8 cellular contexts compared by ENCODE assay signal in the genomic region with DNA sequence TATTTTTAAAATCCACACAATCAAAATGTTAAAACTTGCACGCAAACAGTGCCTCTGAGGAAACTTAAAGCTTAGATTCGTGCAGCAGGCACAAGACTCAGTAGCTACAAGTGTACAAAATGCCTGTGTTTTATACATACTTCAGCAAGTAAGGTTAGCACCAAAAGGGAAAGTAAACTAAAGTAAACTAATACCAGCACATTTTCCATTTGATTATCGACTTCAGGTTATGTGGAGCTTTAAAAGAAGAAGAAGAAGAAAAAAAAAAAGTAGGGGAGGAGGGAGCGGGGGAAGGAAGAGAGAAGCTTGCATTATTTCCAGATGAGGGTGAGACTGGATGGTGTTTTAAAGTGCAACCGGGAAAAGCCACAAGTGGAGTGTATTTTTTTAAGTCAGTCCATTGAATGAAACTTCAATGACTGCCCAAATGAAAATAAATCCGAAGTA. TPM values are rescaled to one million over a fixed set of nuclear protein-coding genes. Genes with fewer than 3 reads are reported as not detected.
A peak's percentile ranks its signal among the peaks of the same experiment; 100 is the strongest.
DNase-seq lines count a peak whose midpoint lies in the region; ATAC-seq and TF ChIP-seq lines count a peak whose summit lies in the region.

No MANE protein-coding gene starts in this region.

- ATAC-seq in activated CD8-positive, alpha-beta memory T cell treated with anti-CD3 and anti-CD28 coated beads, Interleukin-2, amount 10 ng/mL, durations not matched to agents 7 days and 5 days = peak; percentile 21

- H3K36me3 Mint-ChIP-seq in activated CD8-positive, alpha-beta memory T cell treated with anti-CD3 and anti-CD28 coated beads, Interleukin-2, amount 10 ng/mL, durations not matched to agents 7 days and 5 days = no peaks in the 10 kb centered on the region

- H3K4me1 ChIP-seq in thyroid gland = peaks cover 12 to 16% of the 10 kb centered on the region in 2 donors

- H3K4me3 Mint-ChIP-seq in activated CD8-positive, alpha-beta memory T cell treated with anti-CD3 and anti-CD28 coated beads, Interleukin-2, amount 10 ng/mL, durations not matched to agents 7 days and 5 days = no peak overlapping the region

- WGBS in lower leg skin, 2 donors = 0% methylated on average over 6 of the region's 6 CpGs
- WGBS in thyroid gland, 2 donors = 0% methylated on average over 6 of the region's 6 CpGs

- H3K9me3 Mint-ChIP-seq in activated CD8-positive, alpha-beta memory T cell treated with anti-CD3 and anti-CD28 coated beads, Interleukin-2, amount 10 ng/mL, durations not matched to agents 7 days and 5 days (ENCODE audit: low read depth) = no peaks in the 10 kb centered on the region

- CTCF ChIA-PET in activated CD8-positive, alpha-beta memory T cell treated with anti-CD3 and anti-CD28 coated beads, Interleukin-2, amount 10 ng/mL, durations not matched to agents 7 days and 5 days (lab: Charles Lee) = interaction anchor here (1.1 to 5.2 kb wide), 14 partner anchors 21 to 847 kb away, joined by 3 to 37 read pairs (median 4); no protein-coding TSS in a partner anchor

- H3K27ac ChIP-seq in caudate nucleus (ENCODE audit: low read depth, low read length) (peak overlapping the region; percentile 82), thyroid gland (peak overlapping the region; percentile 82 to 93 (median 91))

- H3K9me3 ChIP-seq in thyroid gland = no peaks in the 10 kb centered on the region

- no peaks in the 10 kb centered on the region for H3K27me3 ChIP-seq in thyroid gland

- no peaks in the 10 kb centered on the region for H3K36me3 ChIP-seq in thyroid gland

- intact Hi-C loops in lower leg skin (cut with DNase I; ENCODE audit: low total_unique reads) = loop anchor here (10.0 kb wide), 1 partner anchor 678 kb away; no protein-coding TSS in a partner anchor
- intact Hi-C loops in thyroid gland (cut with DNase I) = loop anchor here (5.0 to 10.0 kb wide), 3 partner anchors 380 to 678 kb away; no protein-coding TSS in a partner anchor

- peaks cover 10% of the 10 kb centered on the region for H3K4me1 Mint-ChIP-seq in activated CD8-positive, alpha-beta memory T cell treated with anti-CD3 and anti-CD28 coated beads, Interleukin-2, amount 10 ng/mL, durations not matched to agents 7 days and 5 days

- DNase-seq in activated CD8-positive, alpha-beta memory T cell treated with anti-CD3 and anti-CD28 coated beads, Interleukin-2, amount 10 ng/mL, durations not matched to agents 7 days and 5 days = no peak
- DNase-seq in activated CD8-positive, alpha-beta memory T cell treated with anti-CD3 and anti-CD28 coated beads, Interleukin-2, amount 50 U/mL, for 48 hours = no peak
- DNase-seq in NB4 (ENCODE audit: low read depth) (peak; percentile 20), caudate nucleus (lab: John Stamatoyannopoulos, UW) (no peak), lower leg skin (ENCODE audit: low spot score in 2 of 2) (no peak), thyroid gland (no peak), NOMO-1 treated with dmso at 0.1 percent for 144 hours (lab: John Stamatoyannopoulos, UW; ENCODE audit: unreplicated experiment) (no peak), activated gamma-delta T cell treated with Interleukin-2 at 50 U/mL for 16 hours (no peak)

- TF ChIP-seq POLR2A in NB4 (IDR thresholded peaks at IDR 0.05; ENCODE audit: extremely low read depth, insufficient read length) (no peak), lower leg skin (IDR thresholded peaks at IDR 0.05) (no peak), thyroid gland (IDR thresholded peaks at IDR 0.05) (no peak)

- H3K27me3 Mint-ChIP-seq in activated CD8-positive, alpha-beta memory T cell treated with anti-CD3 and anti-CD28 coated beads, Interleukin-2, amount 10 ng/mL, durations not matched to agents 7 days and 5 days = no peaks in the 10 kb centered on the region

- H3K4me3 ChIP-seq in NB4 (ENCODE audit: low read depth, low read length) = peak overlapping the region; percentile 89
- peak overlapping the region; percentile 23 for H3K4me3 ChIP-seq in lower leg skin (ENCODE audit: low read depth, poor library complexity, severe bottlenecking)
- H3K4me3 ChIP-seq in thyroid gland (replicated peaks in 1 of 3) = peak overlapping the region in 2 of 3 donors; percentile 39 to 64

- no peak for TF ChIP-seq CTCF in NB4 (IDR thresholded peaks at IDR 0.05; ENCODE audit: low read depth, low read length)
- TF ChIP-seq CTCF in lower leg skin (IDR thresholded peaks at IDR 0.05) = no peak
- no peak for TF ChIP-seq CTCF in thyroid gland (IDR thresholded peaks at IDR 0.05)

- H3K27ac Mint-ChIP-seq in activated CD8-positive, alpha-beta memory T cell treated with anti-CD3 and anti-CD28 coated beads, Interleukin-2, amount 10 ng/mL, durations not matched to agents 7 days and 5 days = peak overlapping the region; percentile 90

RNA-seq across cellular contexts. Expression of gene ADAMTS6, which starts 0.6 kb away (rescaled TPM):
- 1 to 10 TPM; 2.8 to 4.0 TPM for total RNA-seq in activated CD8-positive, alpha-beta memory T cell treated with anti-CD3 and anti-CD28 coated beads, Interleukin-2, amount 10 ng/mL, durations not matched to agents 7 days and 5 days
- total RNA-seq in lower leg skin = 1 to 10 TPM in 1 of 4 donors, under 1 TPM in 3; 0.42 to 1.1 (median 0.82) TPM
- 1 to 10 TPM; 1.0 to 3.4 (median 3.3) TPM for total RNA-seq in thyroid gland

Comparison
In these comparisons a context has a peak if more than half of its experiments do, and no peak if none do; other contexts are left out.
1. H3K4me3 ChIP-seq: peak in every context shown above with its lines; median percentile 89 in NB4; 52 in thyroid gland; 23 in lower leg skin.